18 cellular contexts compared by ENCODE assay signal in the genomic region with DNA sequence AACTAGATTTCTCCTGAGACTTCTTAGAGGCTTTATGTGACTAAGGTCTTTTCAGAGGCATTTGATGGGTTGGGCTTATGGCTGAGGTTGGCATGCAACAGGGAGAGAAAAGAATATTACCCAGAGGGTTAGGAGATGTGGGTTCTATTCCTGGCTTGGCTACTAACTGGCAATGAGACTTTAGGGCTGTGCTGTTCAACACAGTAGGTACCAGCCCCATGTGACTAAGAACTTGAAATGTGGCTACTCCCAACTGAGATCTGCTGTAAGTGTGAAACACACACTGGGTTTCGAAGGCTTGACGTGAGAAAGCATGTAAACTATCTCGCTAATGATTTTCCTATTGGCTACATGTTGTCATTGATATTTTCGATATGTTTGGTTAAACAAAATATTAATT.
"Had no signal": no experiment of that assay in that cellular context is flagged by ENCODE, and none has a peak within 500 bp of the region (broad histone marks: within the 10 kb centered on the region; RNA-seq: fewer than 3 reads in every experiment).

No MANE protein-coding gene starts in this region.

- DNase-seq: effector memory CD8-positive, alpha-beta T cell; esophagus squamous epithelium; foreskin fibroblast; head of caudate nucleus; kidney; left cardiac atrium; left ventricle myocardium inferior; mesenchymal stem cell; naive thymus-derived CD4-positive, alpha-beta T cell; nephron progenitor cell; posterior cingulate gyrus; stimulated activated naive CD4-positive, alpha-beta T cell treated with Interleukin-2 at 50 U/mL for 16 hours had no signal

- H3K9me3 ChIP-seq: esophagus squamous epithelium, left ventricle myocardium inferior, neutrophil had no signal

- H3K4me3 ChIP-seq: esophagus squamous epithelium, hepatocyte, left ventricle myocardium inferior, lung, skin epidermis had no signal

- H3K9me3 Mint-ChIP-seq: dendritic cell treated with granulocyte-macrophage colony-stimulating factor and Interleukin-4, amounts not matched to agents 40 ng/mL and 50 ng/mL, for 4 days; effector memory CD8-positive, alpha-beta T cell; nephron progenitor cell had no signal

- H3K27ac Mint-ChIP-seq: dendritic cell treated with granulocyte-macrophage colony-stimulating factor and Interleukin-4, amounts not matched to agents 40 ng/mL and 50 ng/mL, for 4 days; effector memory CD8-positive, alpha-beta T cell; naive thymus-derived CD4-positive, alpha-beta T cell; nephron progenitor cell had no signal

- H3K36me3 Mint-ChIP-seq: naive thymus-derived CD4-positive, alpha-beta T cell had no signal

- H3K27ac ChIP-seq: esophagus squamous epithelium, hepatocyte, left ventricle myocardium inferior, neutrophil, skin epidermis had no signal

- ATAC-seq: effector memory CD8-positive, alpha-beta T cell; left cardiac atrium; naive thymus-derived CD4-positive, alpha-beta T cell; sciatic nerve had no signal

- H3K4me1 ChIP-seq: esophagus squamous epithelium, left ventricle myocardium inferior had no signal

- H3K4me1 Mint-ChIP-seq: naive thymus-derived CD4-positive, alpha-beta T cell had no signal

- H3K36me3 ChIP-seq: esophagus squamous epithelium, left ventricle myocardium inferior, neutrophil had no signal

- H3K27me3 ChIP-seq: esophagus squamous epithelium, hepatocyte had no signal

- H3K4me3 Mint-ChIP-seq: dendritic cell treated with granulocyte-macrophage colony-stimulating factor and Interleukin-4, amounts not matched to agents 40 ng/mL and 50 ng/mL, for 4 days; effector memory CD8-positive, alpha-beta T cell; naive thymus-derived CD4-positive, alpha-beta T cell; nephron progenitor cell had no signal
